8 cellular contexts compared by ENCODE assay signal in genomic region chr6:89299451-89299850, GRCh38. TPM values are rescaled to one million over a fixed set of nuclear protein-coding genes. Genes with fewer than 3 reads are reported as not detected.
DNase-seq lines count a peak whose midpoint lies in the region.
"Had no signal": no experiment of that assay in that cellular context is flagged by ENCODE, and none has a peak within 500 bp of the region (broad histone marks: within the 10 kb centered on the region; RNA-seq: fewer than 3 reads in every experiment).

No MANE protein-coding gene starts in this region.

- H3K36me3 Mint-ChIP-seq in immature natural killer cell, result peaks cover 0 to 5% (median 0%) of the 10 kb centered on the region in 3 donors

- H3K4me3 ChIP-seq in mesodermal cell (ENCODE audit: extremely low read depth, insufficient read depth, low read length, poor library complexity, severe bottlenecking), result no peak overlapping the region

- no peaks in the 10 kb centered on the region for H3K9me3 Mint-ChIP-seq in immature natural killer cell

- H3K9me3 ChIP-seq in mesodermal cell (ENCODE audit: control insufficient read depth, low read length), result no peaks in the 10 kb centered on the region

- H3K27ac Mint-ChIP-seq in immature natural killer cell, result peak overlapping the region in 1 of 6 donors; percentile 12

- H3K36me3 ChIP-seq in mesodermal cell (ENCODE audit: control insufficient read depth, insufficient read depth, low read length), result no peaks in the 10 kb centered on the region

- peak overlapping the region; percentile 57 for H3K27ac ChIP-seq in mesodermal cell (ENCODE audit: low read depth, low read length, severe bottlenecking)

- WGBS in mesodermal cell (ENCODE audit: insufficient coverage in 2 of 2), 2 experiments, result 81 to 94% methylated on average over 6 of the region's 7 CpGs

- peaks cover 4% of the 10 kb centered on the region for H3K4me1 ChIP-seq in mesodermal cell (ENCODE audit: control insufficient read depth, insufficient read depth, low read length, poor library complexity, severe bottlenecking)

- H3K27me3 Mint-ChIP-seq in immature natural killer cell (ENCODE audit: low read depth in 3 of 3), result peaks cover 0 to 5% (median 0%) of the 10 kb centered on the region in 3 donors

- DNase-seq in ELR (ENCODE audit: low read depth), result peak; percentile 70
- DNase-seq in HuH-7 (ENCODE audit: low spot score), result peak; percentile 48
- peak; percentile 30 for DNase-seq in astrocyte of the hippocampus (ENCODE audit: low read depth, low spot score)
- DNase-seq in NCI-H1694 treated with DMSO at 0.1 percent for 48 hours (lab: John Stamatoyannopoulos, UW), result no peak
- no peak for DNase-seq in immature natural killer cell
- DNase-seq in SKM-1 (lab: John Stamatoyannopoulos, UW; ENCODE audit: unreplicated experiment), result no peak
- DNase-seq: activated CD8-positive, alpha-beta memory T cell treated with anti-CD3 and anti-CD28 coated beads, Interleukin-2, amount 50 U/mL, for 4 hours had no signal

- peaks cover 9 to 15% of the 10 kb centered on the region in 2 donors for H3K4me1 Mint-ChIP-seq in immature natural killer cell

- no peak overlapping the region for H3K4me3 Mint-ChIP-seq in immature natural killer cell

RNA-seq across cellular contexts. Expression of gene GABRR2, which starts 15.6 kb away (rescaled TPM):
- polyA plus RNA-seq in mesodermal cell (2013, experiment 1 of 2), result 1.00 TPM
- 0.56 TPM for polyA plus RNA-seq in mesodermal cell (2013, experiment 2 of 2)
- polyA plus RNA-seq in immature natural killer cell, result not detected

RNA-seq across cellular contexts. Expression of gene UBE2J1, which starts 53.1 kb away (rescaled TPM):
- 63.4 TPM for polyA plus RNA-seq in mesodermal cell (2013, experiment 1 of 2)
- 69.1 TPM for polyA plus RNA-seq in mesodermal cell (2013, experiment 2 of 2)
- 10 to 100 TPM; 38.2 to 54.8 (median 40.8) TPM for polyA plus RNA-seq in immature natural killer cell

Comparison
In these comparisons a context has a peak if more than half of its experiments do, and no peak if none do; other contexts are left out.
1. DNase-seq: peak in ELR (single experiment), HuH-7 (single experiment) and astrocyte of the hippocampus (single experiment); none in NCI-H1694 treated with DMSO at 0.1 percent for 48 hours (single experiment), immature natural killer cell (0 of 3) and SKM-1 (single experiment).